Comparison of ENCODE assay signal across 14 cellular contexts in genomic region chr19:47644743-47645499, GRCh38. TPM values are rescaled to one million over a fixed set of nuclear protein-coding genes. Genes with fewer than 3 reads are reported as not detected.
A peak's percentile ranks its signal among the peaks of the same experiment; 100 is the strongest.
DNase-seq lines count a peak whose midpoint lies in the region; ATAC-seq and TF ChIP-seq lines count a peak whose summit lies in the region.
"Had no signal": no experiment of that assay in that cellular context is flagged by ENCODE, and none has a peak within 500 bp of the region (broad histone marks: within the 10 kb centered on the region; RNA-seq: fewer than 3 reads in every experiment).

No MANE protein-coding gene starts in this region.

- H3K79me2 ChIP-seq in PC-9 (ENCODE audit: low read depth) = peaks cover 65% of the 10 kb centered on the region

- no peak for TF ChIP-seq CTCF in PC-9 (conservative IDR thresholded peaks at IDR 0.05)
- no peak for TF ChIP-seq CTCF in fibroblast of villous mesenchyme (IDR thresholded peaks at IDR 0.05; ENCODE audit: insufficient read depth, low read depth, low read length)
- no peak for TF ChIP-seq CTCF in gastrocnemius medialis (IDR thresholded peaks at IDR 0.05 in 4 of 5, conservative IDR thresholded peaks at IDR 0.05 in 1 of 5)

- no peak overlapping the region for H3K4me2 ChIP-seq in PC-9

- ATAC-seq in gastrocnemius medialis = no peak
- ATAC-seq in HG02981 (IDR thresholded peaks at IDR 0.05; ENCODE audit: unreplicated experiment) = no peak
- ATAC-seq in activated CD4-positive, CD25-positive, alpha-beta regulatory T cell treated with anti-CD3 and anti-CD28 coated beads, Interleukin-2, amount 50 U/mL, for 24 hours = no peak

- H3K27me3 ChIP-seq in PC-9 (ENCODE audit: insufficient read depth, low read depth) (no peaks in the 10 kb centered on the region), gastrocnemius medialis (no peaks in the 10 kb centered on the region)
- H3K27me3 ChIP-seq: heart left ventricle had no signal

- POLR2A ChIA-PET in PC-9 (lab: Charles Lee; ENCODE audit: unreplicated experiment) = no interaction called here

- TF ChIP-seq POLR2A in gastrocnemius medialis (IDR thresholded peaks at IDR 0.05) = no peak

- no peak overlapping the region for H3K4me3 ChIP-seq in PC-9
- H3K4me3 ChIP-seq in fibroblast of villous mesenchyme (ENCODE audit: low read depth, low read length) = no peak overlapping the region
- no peak overlapping the region for H3K4me3 ChIP-seq in gastrocnemius medialis
- H3K4me3 ChIP-seq: heart left ventricle, thoracic aorta had no signal

- no peaks in the 10 kb centered on the region for H3K9me2 ChIP-seq in PC-9 (ENCODE audit: insufficient read depth)

- H3F3A ChIP-seq in PC-9 (ENCODE audit: insufficient read depth, low read depth) = peaks cover 35% of the 10 kb centered on the region

- H3K27ac ChIP-seq in PC-9 (0 out of 2 replicates have a peak overlapping the region, but pooled peaks have one; percentile 15), gastrocnemius medialis (peak overlapping the region in 3 of 4 donors; percentile 6 to 54 (median 19))
- H3K27ac ChIP-seq: thoracic aorta had no signal

- peaks cover 5% of the 10 kb centered on the region; the same call in 1 of the 2 replicates for H3K36me3 ChIP-seq in PC-9 (ENCODE audit: low read depth)
- H3K36me3 ChIP-seq in gastrocnemius medialis = no peaks in the 10 kb centered on the region
- H3K36me3 ChIP-seq: thoracic aorta had no signal

- no peaks in the 10 kb centered on the region for H4K20me1 ChIP-seq in PC-9 (ENCODE audit: insufficient read depth)

- intact Hi-C loops in PC-9 (cut with micrococcal nuclease; ENCODE audit: unreplicated experiment) = no loop called here
- intact Hi-C loops in gastrocnemius medialis (cut with DNase I; ENCODE audit: low total_unique reads) = no loop called here

- in situ Hi-C loops in gastrocnemius medialis (cut with MboI; ENCODE audit: low sequenced_read_pairs in 4 of 4) = no loop called here

- H3K9me3 ChIP-seq in PC-9 (ENCODE audit: insufficient read depth, low read depth) = no peaks in the 10 kb centered on the region
- no peaks in the 10 kb centered on the region for H3K9me3 ChIP-seq in gastrocnemius medialis
- H3K9me3 ChIP-seq: thoracic aorta had no signal

- H3K4me1 ChIP-seq in PC-9 (replicated peaks; ENCODE audit: insufficient read depth) (peaks cover 50% of the 10 kb centered on the region), gastrocnemius medialis (peaks cover 38 to 49% of the 10 kb centered on the region in 2 donors)

- H2AFZ ChIP-seq in PC-9 = no peak overlapping the region

- BruUV-seq in PC-9 (replicated peaks; lab: Mats Ljungman, UMichigan) = no TSS peak

- CTCF ChIA-PET in PC-9 (lab: Charles Lee) = no interaction called here

- DNase-seq in NCI-H2107 treated with DMSO at 0.1 percent for 48 hours (lab: John Stamatoyannopoulos, UW; ENCODE audit: unreplicated experiment) = peak; percentile 21
- DNase-seq in NCI-H2107 (lab: John Stamatoyannopoulos, UW) = no peak
- DNase-seq in PC-9 = no peak
- DNase-seq in fibroblast of villous mesenchyme (ENCODE audit: low read depth) = peak; percentile 55
- DNase-seq in gastrocnemius medialis = no peak
- DNase-seq in activated CD4-positive, alpha-beta T cell treated with anti-CD3 and anti-CD28 coated beads, Interleukin-2, amount 50 U/mL, for 1 hour = no peak
- DNase-seq: cerebellar nuclear complex; GDM1; heart left ventricle; NCI-H345; stimulated activated CD4-positive, alpha-beta T cell treated with anti-CD3 and anti-CD28 coated beads, Interleukin-1b, Interleukin-23, amount 100 ng/mL, for 48 hours had no signal

RNA-seq across cellular contexts. Expression of gene BICRA, which starts 36.0 kb away (rescaled TPM):
- 9.6 and 14.4 TPM in 2 replicates for total RNA-seq in PC-9 (2021)
- 3.0 and 5.2 TPM in 2 replicates for total RNA-seq in fibroblast of villous mesenchyme
- total RNA-seq in gastrocnemius medialis = 10 to 100 TPM in 3 of 4 donors, 1 to 10 TPM in 1; 8.4 to 35.2 (median 28.7) TPM

Comparison
In these comparisons a context has a peak if more than half of its experiments do, and no peak if none do; other contexts are left out.
1. DNase-seq: peak in NCI-H2107 treated with DMSO at 0.1 percent for 48 hours (single experiment) and fibroblast of villous mesenchyme (single experiment); none in NCI-H2107 (single experiment), PC-9 (0 of 2), gastrocnemius medialis (0 of 2) and activated CD4-positive, alpha-beta T cell treated with anti-CD3 and anti-CD28 coated beads, Interleukin-2, amount 50 U/mL, for 1 hour (single experiment).